In the genomic region with DNA sequence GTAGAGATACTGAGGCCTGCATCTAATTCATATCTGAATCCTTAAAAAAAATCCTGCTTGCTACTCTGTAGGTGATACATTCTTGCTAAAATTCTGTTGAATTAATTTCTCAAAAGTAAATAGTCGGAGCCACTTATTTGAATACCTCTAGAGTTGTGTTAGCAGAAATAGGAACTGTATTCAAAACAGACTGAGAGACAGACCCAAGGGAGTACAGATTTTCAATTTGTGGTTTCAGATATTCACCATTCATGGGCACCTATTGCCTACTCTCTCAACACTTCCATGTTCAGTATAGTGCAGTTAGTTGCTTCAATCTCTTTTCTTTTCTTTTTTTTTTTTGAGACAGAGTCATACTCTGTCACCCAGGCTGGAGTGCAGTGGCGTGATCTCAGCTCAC, we compare ENCODE assay signal across 15 cellular contexts. TPM values are rescaled to one million over a fixed set of nuclear protein-coding genes. Genes with fewer than 3 reads are reported as not detected.
DNase-seq lines count a peak whose midpoint lies in the region; ATAC-seq and TF ChIP-seq lines count a peak whose summit lies in the region.
"Had no signal": no experiment of that assay in that cellular context is flagged by ENCODE, and none has a peak within 500 bp of the region (broad histone marks: within the 10 kb centered on the region; RNA-seq: fewer than 3 reads in every experiment).

No MANE protein-coding gene starts in this region.

- CTCF ChIA-PET in Caco-2 (lab: Charles Lee): no interaction called here

- no peak overlapping the region for H3K4me3 Mint-ChIP-seq in activated T-cell treated with anti-CD3 and anti-CD28 coated beads, Interleukin-2, amount 50 U/mL, for 24 hours
- no peak overlapping the region for H3K4me3 Mint-ChIP-seq in Caco-2 (ENCODE audit: unreplicated experiment)
- H3K4me3 Mint-ChIP-seq: endodermal cell had no signal

- no peak for DNase-seq in activated T-cell treated with anti-CD3 and anti-CD28 coated beads, Interleukin-2, amount 50 U/mL, for 24 hours
- no peak for DNase-seq in DMS79 treated with DMSO at 0.1 percent for 48 hours (lab: John Stamatoyannopoulos, UW)
- no peak for DNase-seq in Caco-2
- DNase-seq in caudate nucleus (lab: John Stamatoyannopoulos, UW): no peak
- DNase-seq: activated T-cell treated with anti-CD3 and anti-CD28 coated beads for 4 hours; EL; endodermal cell; heart left ventricle; stimulated activated CD4-positive, alpha-beta T cell treated with anti-CD3 and anti-CD28 coated beads, Interleukin-2, amount 100 ng/mL, for 48 hours had no signal

- H3K36me3 Mint-ChIP-seq in activated T-cell treated with anti-CD3 and anti-CD28 coated beads, Interleukin-2, amount 50 U/mL, for 24 hours (ENCODE audit: low read depth): no peaks in the 10 kb centered on the region
- no peaks in the 10 kb centered on the region for H3K36me3 Mint-ChIP-seq in Caco-2 (ENCODE audit: insufficient read depth, unreplicated experiment)

- ATAC-seq in GM18499 (IDR thresholded peaks at IDR 0.05; ENCODE audit: insufficient read depth, unreplicated experiment) (peak; percentile 81), GM19467 (IDR thresholded peaks at IDR 0.05; ENCODE audit: unreplicated experiment) (peak; percentile 88), HG02884 (IDR thresholded peaks at IDR 0.05; ENCODE audit: unreplicated experiment) (peak; percentile 91), HG03565 (IDR thresholded peaks at IDR 0.05; ENCODE audit: unreplicated experiment) (peak; percentile 84)
- ATAC-seq: heart left ventricle had no signal

- H3K27ac ChIP-seq in caudate nucleus (ENCODE audit: low read depth, low read length): no peak overlapping the region
- H3K27ac ChIP-seq: heart left ventricle, prostate gland had no signal

- H3K4me3 ChIP-seq in Caco-2 (ENCODE audit: low read depth, low read length): no peak overlapping the region
- H3K4me3 ChIP-seq: heart left ventricle, prostate gland had no signal

- no peaks in the 10 kb centered on the region for H3K36me3 ChIP-seq in Caco-2 (ENCODE audit: control insufficient read depth, insufficient read depth, low read length)
- H3K36me3 ChIP-seq: heart left ventricle, prostate gland had no signal

- H3K27me3 Mint-ChIP-seq in activated T-cell treated with anti-CD3 and anti-CD28 coated beads, Interleukin-2, amount 50 U/mL, for 24 hours: no peaks in the 10 kb centered on the region
- H3K27me3 Mint-ChIP-seq in Caco-2 (ENCODE audit: insufficient read depth, unreplicated experiment): no peaks in the 10 kb centered on the region

- BruUV-seq in Caco-2 (replicated peaks; lab: Mats Ljungman, UMichigan): no TSS peak

- TF ChIP-seq CTCF in Caco-2 (IDR thresholded peaks at IDR 0.05; ENCODE audit: insufficient read depth in 1 of 2, low read depth in 1 of 2, low read length in 1 of 2, severe bottlenecking in 1 of 2, unreplicated experiment in 1 of 2): no peak

- H3K9me3 Mint-ChIP-seq in activated T-cell treated with anti-CD3 and anti-CD28 coated beads, Interleukin-2, amount 50 U/mL, for 24 hours: no peaks in the 10 kb centered on the region
- H3K9me3 Mint-ChIP-seq in Caco-2 (ENCODE audit: unreplicated experiment): no peaks in the 10 kb centered on the region
- H3K9me3 Mint-ChIP-seq: endodermal cell had no signal

- POLR2A ChIA-PET in Caco-2 (lab: Charles Lee): no interaction called here

- no peaks in the 10 kb centered on the region for H3K9me3 ChIP-seq in Caco-2
- H3K9me3 ChIP-seq: heart left ventricle, prostate gland had no signal

- H3K27ac Mint-ChIP-seq in activated T-cell treated with anti-CD3 and anti-CD28 coated beads, Interleukin-2, amount 50 U/mL, for 24 hours: no peak overlapping the region
- H3K27ac Mint-ChIP-seq in Caco-2 (ENCODE audit: unreplicated experiment): no peak overlapping the region
- H3K27ac Mint-ChIP-seq: endodermal cell had no signal

- intact Hi-C loops in Caco-2 (cut with micrococcal nuclease; ENCODE audit: unreplicated experiment): no loop called here

- H3K4me1 Mint-ChIP-seq in activated T-cell treated with anti-CD3 and anti-CD28 coated beads, Interleukin-2, amount 50 U/mL, for 24 hours (ENCODE audit: low read depth): peaks cover 47% of the 10 kb centered on the region
- no peaks in the 10 kb centered on the region for H3K4me1 Mint-ChIP-seq in Caco-2 (ENCODE audit: low read depth, unreplicated experiment)

- H3K27me3 ChIP-seq in Caco-2 (replicated peaks; ENCODE audit: control insufficient read depth, insufficient read depth, low read length): no peaks in the 10 kb centered on the region
- H3K27me3 ChIP-seq: heart left ventricle had no signal

- no peaks in the 10 kb centered on the region for H3K4me1 ChIP-seq in Caco-2
- H3K4me1 ChIP-seq: prostate gland had no signal

RNA-seq across cellular contexts. Expression of gene CTLA4, which starts 46.6 kb away (rescaled TPM):
- 0.43 TPM in 1 of 2 replicates, not detected in the other for total RNA-seq in Caco-2 (2022)
- total RNA-seq: endodermal cell, RPMI7951 had no signal
